1 cellular context compared by ENCODE assay signal in the genomic region with DNA sequence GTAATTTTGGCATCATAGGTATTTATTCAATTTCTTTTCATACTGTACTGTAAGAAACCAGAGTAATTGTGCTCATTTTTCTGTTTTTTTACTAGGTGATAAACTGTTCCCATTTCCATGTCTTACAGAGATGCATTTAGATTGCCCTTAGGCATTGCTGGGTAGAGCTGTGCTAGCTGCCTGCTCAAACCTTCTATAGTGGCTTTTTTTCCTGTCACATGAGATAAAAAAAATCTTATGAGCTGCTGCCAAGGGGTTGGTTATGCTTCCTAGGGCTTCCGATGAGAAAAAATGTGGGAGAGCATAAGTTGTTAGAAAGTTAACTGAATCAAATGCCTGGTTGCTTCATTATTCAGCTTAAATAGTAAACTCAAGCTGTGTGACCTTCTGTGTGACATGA.
TF ChIP-seq lines count a peak whose summit lies in the region.

No MANE protein-coding gene starts in this region.

TF ChIP-seq in H1, 55 proteins besides CTCF, POLR2A, EP300 and RAD21:
- no peak for TF ChIP-seq TCF12 (IDR thresholded peaks at IDR 0.05; ENCODE audit: low read depth, low read length)
- TF ChIP-seq GTF2F1 (IDR thresholded peaks at IDR 0.05; ENCODE audit: borderline replicate concordance, low read depth, low read length): no peak
- TF ChIP-seq NRF1 (IDR thresholded peaks at IDR 0.05; ENCODE audit: low read depth, low read length): no peak
- no peak for TF ChIP-seq TAF1 (IDR thresholded peaks at IDR 0.05; ENCODE audit: low read depth, low read length)
- TF ChIP-seq HDAC2 (IDR thresholded peaks at IDR 0.05; ENCODE audit: borderline replicate concordance in 1 of 2, low read depth in 2 of 2, low read length in 2 of 2): no peak
- TF ChIP-seq BRCA1 (IDR thresholded peaks at IDR 0.05; ENCODE audit: low read depth, low read length): no peak
